In genomic region chr5:138354387-138354786, GRCh38 we compare ENCODE assay signal across 8 cellular contexts. TPM values are rescaled to one million over a fixed set of nuclear protein-coding genes. Genes with fewer than 3 reads are reported as not detected.
DNase-seq lines count a peak whose midpoint lies in the region; ATAC-seq and TF ChIP-seq lines count a peak whose summit lies in the region.

No MANE protein-coding gene starts in this region.

- H3K27ac Mint-ChIP-seq in natural killer cell, result peak overlapping the region; percentile 94 to 97

- no peaks in the 10 kb centered on the region for H3K27me3 Mint-ChIP-seq in natural killer cell (ENCODE audit: low read depth in 2 of 2)

- H3K27me3 ChIP-seq in BJ (ENCODE audit: control insufficient read depth, insufficient read depth, low read length) (no peaks in the 10 kb centered on the region), Karpas-422 (ENCODE audit: low read length) (no peaks in the 10 kb centered on the region)

- peaks cover 44 to 45% of the 10 kb centered on the region in 2 donors for H3K4me1 Mint-ChIP-seq in natural killer cell

- H2AFZ ChIP-seq in Karpas-422 (ENCODE audit: low read length), result no peak overlapping the region

- intact Hi-C loops in natural killer cell (cut with micrococcal nuclease), result loop anchor here (5.0 kb wide), 1 partner anchor 177 kb away; the partner anchor contains the start of genes BRD8 and KIF20A

- H3K4me2 ChIP-seq in Karpas-422 (ENCODE audit: low read depth, low read length, poor library complexity, severe bottlenecking), result peak overlapping the region; percentile 83

- H3K27ac ChIP-seq in Karpas-422 (ENCODE audit: low read length) (peak overlapping the region; percentile 96), cingulate gyrus (ENCODE audit: low read depth, low read length) (peak overlapping the region; percentile 93)

- ATAC-seq in natural killer cell (no peak), HG02884 (IDR thresholded peaks at IDR 0.05; ENCODE audit: unreplicated experiment) (no peak), HG02588 (IDR thresholded peaks at IDR 0.05; ENCODE audit: unreplicated experiment) (no peak), HG03432 (IDR thresholded peaks at IDR 0.05; ENCODE audit: unreplicated experiment) (no peak)

- peak overlapping the region; percentile 95 for H3K4me3 Mint-ChIP-seq in natural killer cell

- no peaks in the 10 kb centered on the region for H3K9me3 ChIP-seq in Karpas-422 (ENCODE audit: low read length)

- H3K36me3 Mint-ChIP-seq in natural killer cell, result peaks cover 7% of the 10 kb centered on the region

- no peaks in the 10 kb centered on the region for H4K20me1 ChIP-seq in Karpas-422 (ENCODE audit: insufficient read depth, low read depth, low read length)

- peak overlapping the region; percentile 99 for H3K9ac ChIP-seq in Karpas-422 (ENCODE audit: low read length)

- H3K79me2 ChIP-seq in Karpas-422 (ENCODE audit: low read length), result peaks cover 64% of the 10 kb centered on the region

- peak overlapping the region; percentile 87 for H3K4me3 ChIP-seq in BJ (ENCODE audit: low read depth, low read length)
- peak overlapping the region; percentile 98 for H3K4me3 ChIP-seq in Karpas-422 (ENCODE audit: low read length)

- DNase-seq in BJ (ENCODE audit: low read depth) (no peak), Karpas-422 (no peak), natural killer cell (no peak), ureter (ENCODE audit: low spot score) (no peak)

- H3K4me1 ChIP-seq in Karpas-422 (ENCODE audit: low read length), result peaks cover 15% of the 10 kb centered on the region

- TF ChIP-seq CTCF in BJ (IDR thresholded peaks at IDR 0.05; ENCODE audit: insufficient read depth, low read depth, low read length) (no peak), natural killer cell (IDR thresholded peaks at IDR 0.05) (no peak)

- H3K9me2 ChIP-seq in Karpas-422 (replicated peaks; ENCODE audit: insufficient read depth, low read length), result no peaks in the 10 kb centered on the region

- CTCF ChIA-PET in BJ (lab: Yijun Ruan, JAX), result interaction anchor here (0.6 to 6.5 kb wide), 7 partner anchors 14 to 475 kb away, joined by 3 to 118 read pairs (median 3); partner anchors contain the start of genes CDC23 and FAM53C

- H3K9me3 Mint-ChIP-seq in natural killer cell, result peaks cover 0 to 5% of the 10 kb centered on the region in 2 donors

- H3K36me3 ChIP-seq in BJ (ENCODE audit: control insufficient read depth, insufficient read depth, low read length) (no peaks in the 10 kb centered on the region; the same call in 1 of the 2 replicates), Karpas-422 (ENCODE audit: insufficient read depth, low read length) (peaks cover 18% of the 10 kb centered on the region)

- POLR2A ChIA-PET in BJ (lab: Charles Lee), result interaction anchor here (0.7 kb wide), 1 partner anchor 10 kb away, joined by 5 read pairs; no protein-coding TSS in a partner anchor

RNA-seq across cellular contexts. Expression of gene KDM3B, which starts 1.9 kb away (rescaled TPM):
- polyA plus RNA-seq in BJ (2011; rRNA removed), result 20.4 and 21.2 TPM in 2 replicates
- polyA minus RNA-seq in BJ (2011; rRNA and poly(A)+ RNA removed), result 23.3 and 27.8 TPM in 2 replicates
- total RNA-seq in Karpas-422 (2014; rRNA removed; shearing (Covaris generic); ENCODE audit: low replicate concordance), result 44.9 and 56.3 TPM in 2 replicates
- total RNA-seq in natural killer cell (10 to 100 TPM; 82.3 to 87.1 (median 82.3) TPM), ureter (79.8 TPM)

RNA-seq across cellular contexts. Expression of gene FAM53C, which starts 16.3 kb away (rescaled TPM):
- 30.1 and 31.3 TPM in 2 replicates for polyA plus RNA-seq in BJ (2011; rRNA removed)
- polyA minus RNA-seq in BJ (2011; rRNA and poly(A)+ RNA removed), result 29.2 and 50.4 TPM in 2 replicates
- 48.2 and 62.8 TPM in 2 replicates for total RNA-seq in Karpas-422 (2014; rRNA removed; shearing (Covaris generic); ENCODE audit: low replicate concordance)
- total RNA-seq in natural killer cell (100 to 1,000 TPM in 1 of 3 donors, 10 to 100 TPM in 2; 65.1 to 140 (median 73.6) TPM), ureter (15.6 TPM)

RNA-seq across cellular contexts. Expression of gene CDC25C, which starts 22.8 kb away (rescaled TPM):
- polyA plus RNA-seq in BJ (2011; rRNA removed), result 7.8 and 8.7 TPM in 2 replicates
- polyA minus RNA-seq in BJ (2011; rRNA and poly(A)+ RNA removed), result 3.0 and 4.2 TPM in 2 replicates
- 6.1 and 11.1 TPM in 2 replicates for total RNA-seq in Karpas-422 (2014; rRNA removed; shearing (Covaris generic); ENCODE audit: low replicate concordance)
- under 1 TPM in 2 of 3 donors, not detected in 1; 0.47 to 0.48 TPM for total RNA-seq in natural killer cell
- not detected for total RNA-seq in ureter
